11 cellular contexts compared by ENCODE assay signal in genomic region chr5:38468978-38469706, GRCh38.
A peak's percentile ranks its signal among the peaks of the same experiment; 100 is the strongest.
DNase-seq lines count a peak whose midpoint lies in the region; ATAC-seq and TF ChIP-seq lines count a peak whose summit lies in the region.
"Had no signal": no experiment of that assay in that cellular context is flagged by ENCODE, and none has a peak within 500 bp of the region (broad histone marks: within the 10 kb centered on the region; RNA-seq: fewer than 3 reads in every experiment).

No MANE protein-coding gene starts in this region.

- H3K9me3 Mint-ChIP-seq in stimulated activated naive CD8-positive, alpha-beta T cell treated with anti-CD3 and anti-CD28 coated beads, Interleukin-15, amount 100 ng/mL, for 72 hours = no peaks in the 10 kb centered on the region
- H3K9me3 Mint-ChIP-seq: activated naive CD8-positive, alpha-beta T cell treated with anti-CD3 and anti-CD28 coated beads, Interleukin-2, amount 50 U/mL, for 24 hours; natural killer cell treated with Interleukin-12 subunit alpha and Interleukin-12 subunit beta and Interleukin-15 and Interleukin-18, amount 100 ng/mL, for 72 hours had no signal

- WGBS in body of pancreas, 2 donors = 79 to 80% methylated on average over 18 of the region's 18 CpGs

- ATAC-seq in body of pancreas (peak; percentile 28), HG02870 (IDR thresholded peaks at IDR 0.05; ENCODE audit: unreplicated experiment) (no peak)
- no peak for ATAC-seq in stimulated activated naive CD8-positive, alpha-beta T cell treated with anti-CD3 and anti-CD28 coated beads, Interleukin-15, amount 100 ng/mL, for 72 hours
- ATAC-seq: activated naive CD8-positive, alpha-beta T cell treated with anti-CD3 and anti-CD28 coated beads, Interleukin-2, amount 50 U/mL, for 24 hours; natural killer cell treated with Interleukin-12 subunit alpha and Interleukin-12 subunit beta and Interleukin-15 and Interleukin-18, amount 100 ng/mL, for 72 hours had no signal

- H2AFZ ChIP-seq in ACC112 (ENCODE audit: low read length, unreplicated experiment) = no peak overlapping the region

- H3K4me3 ChIP-seq in ACC112 (ENCODE audit: low read depth, low read length) = no peak overlapping the region
- no peak overlapping the region for H3K4me3 ChIP-seq in body of pancreas
- peak overlapping the region; percentile 6 for H3K4me3 ChIP-seq in left ventricle myocardium inferior
- H3K4me3 ChIP-seq: SJCRH30 had no signal

- TF ChIP-seq CTCF in body of pancreas (IDR thresholded peaks at IDR 0.05) (no peak), left ventricle myocardium inferior (IDR thresholded peaks at IDR 0.05; ENCODE audit: borderline replicate concordance) (no peak)

- no peaks in the 10 kb centered on the region for H3K79me2 ChIP-seq in ACC112 (ENCODE audit: control insufficient read depth, insufficient read depth, low read length, unreplicated experiment)

- H3K36me3 ChIP-seq in ACC112 (ENCODE audit: insufficient read depth, low read length) (no peaks in the 10 kb centered on the region), body of pancreas (replicated peaks in 1 of 2; ENCODE audit: insufficient read depth in 1 of 2, low read depth in 2 of 2) (no peaks in the 10 kb centered on the region), left ventricle myocardium inferior (no peaks in the 10 kb centered on the region)
- H3K36me3 ChIP-seq: SJCRH30 had no signal

- H3K27ac ChIP-seq in ACC112 (ENCODE audit: low read depth, low read length) = peak overlapping the region; percentile 92; the same call in 1 of the 2 replicates
- peak overlapping the region in 2 of 4 donors; percentile 21 to 58 for H3K27ac ChIP-seq in body of pancreas
- H3K27ac ChIP-seq in left ventricle myocardium inferior (replicated peaks) = peak overlapping the region; percentile 79
- H3K27ac ChIP-seq: SJCRH30 had no signal

- H3K4me3 Mint-ChIP-seq in stimulated activated naive CD8-positive, alpha-beta T cell treated with anti-CD3 and anti-CD28 coated beads, Interleukin-15, amount 100 ng/mL, for 72 hours = no peak overlapping the region
- H3K4me3 Mint-ChIP-seq: activated naive CD8-positive, alpha-beta T cell treated with anti-CD3 and anti-CD28 coated beads, Interleukin-2, amount 50 U/mL, for 24 hours; natural killer cell treated with Interleukin-12 subunit alpha and Interleukin-12 subunit beta and Interleukin-15 and Interleukin-18, amount 100 ng/mL, for 72 hours had no signal

- peak in 3 of 4 donors; percentile 33 to 36 (median 33) for DNase-seq in body of pancreas
- peak; percentile 85 for DNase-seq in left ventricle myocardium inferior
- DNase-seq in pons (ENCODE audit: low spot score) = peak; percentile 44
- no peak for DNase-seq in NCI-H2227 (lab: John Stamatoyannopoulos, UW; ENCODE audit: unreplicated experiment)
- DNase-seq in stimulated activated naive CD8-positive, alpha-beta T cell treated with anti-CD3 and anti-CD28 coated beads, Interleukin-15, amount 100 ng/mL, for 72 hours = no peak
- no peak for DNase-seq in NCI-H2029 treated with DMSO at 0.1 percent for 48 hours (lab: John Stamatoyannopoulos, UW)
- DNase-seq: activated naive CD8-positive, alpha-beta T cell treated with anti-CD3 and anti-CD28 coated beads, Interleukin-2, amount 50 U/mL, for 24 hours had no signal

- peaks cover 30% of the 10 kb centered on the region for H3K27me3 Mint-ChIP-seq in stimulated activated naive CD8-positive, alpha-beta T cell treated with anti-CD3 and anti-CD28 coated beads, Interleukin-15, amount 100 ng/mL, for 72 hours

- H3K4me1 ChIP-seq in ACC112 (ENCODE audit: control insufficient read depth, insufficient read depth, low read length, unreplicated experiment) (peaks cover 52% of the 10 kb centered on the region), body of pancreas (peaks cover 8% of the 10 kb centered on the region), left ventricle myocardium inferior (peaks cover 78% of the 10 kb centered on the region)

- no peaks in the 10 kb centered on the region for H3K9me3 ChIP-seq in body of pancreas
- H3K9me3 ChIP-seq in left ventricle myocardium inferior (replicated peaks) = no peaks in the 10 kb centered on the region
- H3K9me3 ChIP-seq: SJCRH30 had no signal

- no peak for TF ChIP-seq POLR2A in body of pancreas (IDR thresholded peaks at IDR 0.05)

- no peaks in the 10 kb centered on the region for H3K27me3 ChIP-seq in ACC112 (ENCODE audit: insufficient read depth, low read length)
- H3K27me3 ChIP-seq in body of pancreas = no peaks in the 10 kb centered on the region
- H3K27me3 ChIP-seq in left ventricle myocardium inferior (ENCODE audit: low read depth) = no peaks in the 10 kb centered on the region
- H3K27me3 ChIP-seq: SJCRH30 had no signal

- H3K4me1 Mint-ChIP-seq in stimulated activated naive CD8-positive, alpha-beta T cell treated with anti-CD3 and anti-CD28 coated beads, Interleukin-15, amount 100 ng/mL, for 72 hours = no peaks in the 10 kb centered on the region
- H3K4me1 Mint-ChIP-seq: activated naive CD8-positive, alpha-beta T cell treated with anti-CD3 and anti-CD28 coated beads, Interleukin-2, amount 50 U/mL, for 24 hours had no signal

- H3K27ac Mint-ChIP-seq in stimulated activated naive CD8-positive, alpha-beta T cell treated with anti-CD3 and anti-CD28 coated beads, Interleukin-15, amount 100 ng/mL, for 72 hours = no peak overlapping the region
- H3K27ac Mint-ChIP-seq: activated naive CD8-positive, alpha-beta T cell treated with anti-CD3 and anti-CD28 coated beads, Interleukin-2, amount 50 U/mL, for 24 hours had no signal

- intact Hi-C loops in body of pancreas (cut with DNase I) = no loop called here
- intact Hi-C loops in left ventricle myocardium inferior (cut with micrococcal nuclease) = no loop called here

Comparison
In these comparisons a context has a peak if more than half of its experiments do, and no peak if none do; other contexts are left out.
1. DNase-seq: peak in body of pancreas (3 of 4), left ventricle myocardium inferior (single experiment) and pons (single experiment); none in NCI-H2227 (single experiment), stimulated activated naive CD8-positive, alpha-beta T cell treated with anti-CD3 and anti-CD28 coated beads, Interleukin-15, amount 100 ng/mL, for 72 hours (0 of 2) and NCI-H2029 treated with DMSO at 0.1 percent for 48 hours (single experiment).